31 cellular contexts compared by ENCODE assay signal in the genomic region with DNA sequence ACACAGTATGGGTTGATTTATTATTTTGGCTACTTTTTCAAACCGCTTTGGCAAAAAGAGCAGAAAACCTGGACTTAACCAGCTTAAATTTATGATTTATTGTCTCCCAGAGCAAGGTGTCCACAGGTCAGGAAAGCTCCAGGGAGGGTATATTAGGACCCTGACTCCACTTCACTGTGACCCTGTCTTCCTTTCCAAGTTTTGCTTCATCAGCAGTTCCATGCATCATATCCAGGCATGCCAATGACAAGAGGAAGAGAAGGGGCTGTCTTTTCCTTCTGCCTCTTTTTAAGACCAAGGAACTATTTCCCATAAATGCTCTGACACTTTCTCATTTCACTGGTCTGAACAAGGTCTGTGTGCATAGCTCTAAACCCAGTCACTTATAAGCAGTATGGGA.
"Had no signal": no experiment of that assay in that cellular context is flagged by ENCODE, and none has a peak within 500 bp of the region (broad histone marks: within the 10 kb centered on the region; RNA-seq: fewer than 3 reads in every experiment).

No MANE protein-coding gene starts in this region.

- H3K27me3 ChIP-seq: neural progenitor cell, ovary, suprapubic skin, testis, tibial artery, transverse colon, upper lobe of right lung, uterus had no signal

- H3K27me3 Mint-ChIP-seq: stimulated activated memory B cell treated with anti-CD40 and anti-IgM and Interleukin-4, amounts not matched to agents 10 μg/mL and 1 μg/mL and 100 μg/mL, for 72 hours; stimulated activated naive CD8-positive, alpha-beta T cell treated with anti-CD3 and anti-CD28 coated beads, Interleukin-15, amount 100 ng/mL, for 72 hours had no signal

- H3K4me1 Mint-ChIP-seq: naive thymus-derived CD8-positive, alpha-beta T cell; stimulated activated memory B cell treated with anti-CD40 and anti-IgM and Interleukin-4, amounts not matched to agents 10 μg/mL and 1 μg/mL and 100 μg/mL, for 72 hours; stimulated activated naive CD8-positive, alpha-beta T cell treated with anti-CD3 and anti-CD28 coated beads, Interleukin-15, amount 100 ng/mL, for 72 hours had no signal

- H3K4me3 Mint-ChIP-seq: naive thymus-derived CD8-positive, alpha-beta T cell; natural killer cell treated with Interleukin-12 subunit alpha and Interleukin-12 subunit beta and Interleukin-15 and Interleukin-18, amount 100 ng/mL, for 72 hours; neural progenitor cell; stimulated activated memory B cell treated with anti-CD40 and anti-IgM and Interleukin-4, amounts not matched to agents 10 μg/mL and 1 μg/mL and 100 μg/mL, for 72 hours; stimulated activated naive CD8-positive, alpha-beta T cell treated with anti-CD3 and anti-CD28 coated beads, Interleukin-15, amount 100 ng/mL, for 72 hours; type B pancreatic cell had no signal

- H3K9me3 Mint-ChIP-seq: naive thymus-derived CD8-positive, alpha-beta T cell; natural killer cell treated with Interleukin-12 subunit alpha and Interleukin-12 subunit beta and Interleukin-15 and Interleukin-18, amount 100 ng/mL, for 72 hours; neural progenitor cell; stimulated activated memory B cell treated with anti-CD40 and anti-IgM and Interleukin-4, amounts not matched to agents 10 μg/mL and 1 μg/mL and 100 μg/mL, for 72 hours; stimulated activated naive CD8-positive, alpha-beta T cell treated with anti-CD3 and anti-CD28 coated beads, Interleukin-15, amount 100 ng/mL, for 72 hours; type B pancreatic cell had no signal

- DNase-seq: naive thymus-derived CD8-positive, alpha-beta T cell; occipital lobe; ovary; posterior cingulate gyrus; psoas muscle; right cardiac atrium; spleen; stimulated activated CD4-positive, alpha-beta T cell treated with anti-CD3 and anti-CD28 coated beads, Interleukin-12 subunit alpha, Interleukin-12 subunit beta, amount 100 ng/mL, for 4 hours; stimulated activated CD4-positive, alpha-beta T cell treated with anti-CD3 and anti-CD28 coated beads, Interleukin-1b, Interleukin-23, amount 100 ng/mL, for 48 hours; stimulated activated CD4-positive, alpha-beta T cell treated with anti-CD3 and anti-CD28 coated beads, Interleukin-4, amount 100 ng/mL, for 1 hour; stimulated activated CD4-positive, alpha-beta T cell treated with anti-CD3 and anti-CD28 coated beads, Interleukin-4, amount 100 ng/mL, for 4 hours; stimulated activated CD8-positive, alpha-beta memory T cell treated with anti-CD3 and anti-CD28 coated beads, Interleukin-4, amount 100 ng/mL, for 48 hours; stimulated activated naive CD4-positive, alpha-beta T cell; stimulated activated naive CD8-positive, alpha-beta T cell treated with anti-CD3 and anti-CD28 coated beads, Interleukin-15, amount 100 ng/mL, for 72 hours; stimulated activated naive CD8-positive, alpha-beta T cell treated with anti-CD3 and anti-CD28 coated beads, Interleukin-15, Interleukin-2, amounts not matched to agents 100 U/mL and 50 U/mL, for 24 hours; substantia nigra; testis; tibial artery; transverse colon; upper lobe of right lung; uterus had no signal

- H3K4me1 ChIP-seq: neural progenitor cell, parathyroid adenoma, psoas muscle, spleen, suprapubic skin, testis, tibial artery, transverse colon, upper lobe of right lung, uterus had no signal

- H3K27ac ChIP-seq: neural progenitor cell, ovary, parathyroid adenoma, psoas muscle, skin epidermis, spleen, suprapubic skin, testis, tibial artery, transverse colon, upper lobe of right lung, uterus had no signal

- H3K9ac ChIP-seq: neural progenitor cell, parathyroid adenoma had no signal

- H3K36me3 Mint-ChIP-seq: naive thymus-derived CD8-positive, alpha-beta T cell; natural killer cell treated with Interleukin-12 subunit alpha and Interleukin-12 subunit beta and Interleukin-15 and Interleukin-18, amount 100 ng/mL, for 72 hours; neural progenitor cell; stimulated activated memory B cell treated with anti-CD40 and anti-IgM and Interleukin-4, amounts not matched to agents 10 μg/mL and 1 μg/mL and 100 μg/mL, for 72 hours; type B pancreatic cell had no signal

- H3K4me3 ChIP-seq: neural progenitor cell, ovary, psoas muscle, skin epidermis, smooth muscle cell, spleen, suprapubic skin, testis, tibial artery, transverse colon, upper lobe of right lung, uterus had no signal

- H3K36me3 ChIP-seq: neural progenitor cell, ovary, spleen, suprapubic skin, tibial artery, transverse colon, upper lobe of right lung, uterus had no signal

- ATAC-seq: naive thymus-derived CD8-positive, alpha-beta T cell; natural killer cell treated with Interleukin-12 subunit alpha and Interleukin-12 subunit beta and Interleukin-15 and Interleukin-18, amount 100 ng/mL, for 72 hours; psoas muscle; right cardiac atrium; sciatic nerve; stimulated activated memory B cell treated with anti-CD40 and anti-IgM and Interleukin-4, amounts not matched to agents 10 μg/mL and 1 μg/mL and 100 μg/mL, for 72 hours; stimulated activated naive CD8-positive, alpha-beta T cell treated with anti-CD3 and anti-CD28 coated beads, Interleukin-15, amount 100 ng/mL, for 72 hours; stimulated activated naive CD8-positive, alpha-beta T cell treated with anti-CD3 and anti-CD28 coated beads, Interleukin-15, Interleukin-2, amounts not matched to agents 100 U/mL and 50 U/mL, for 24 hours; upper lobe of right lung had no signal

- H3K27ac Mint-ChIP-seq: naive thymus-derived CD8-positive, alpha-beta T cell; natural killer cell treated with Interleukin-12 subunit alpha and Interleukin-12 subunit beta and Interleukin-15 and Interleukin-18, amount 100 ng/mL, for 72 hours; neural progenitor cell; progenitor cell of endocrine pancreas; stimulated activated memory B cell treated with anti-CD40 and anti-IgM and Interleukin-4, amounts not matched to agents 10 μg/mL and 1 μg/mL and 100 μg/mL, for 72 hours; stimulated activated naive CD8-positive, alpha-beta T cell treated with anti-CD3 and anti-CD28 coated beads, Interleukin-15, amount 100 ng/mL, for 72 hours; type B pancreatic cell had no signal

- H3K79me2 ChIP-seq: parathyroid adenoma had no signal

- H3K4me2 ChIP-seq: neural progenitor cell, smooth muscle cell had no signal

- H2AFZ ChIP-seq: neural progenitor cell, parathyroid adenoma had no signal

- H3K9me3 ChIP-seq: ovary, psoas muscle, spleen, suprapubic skin, testis, tibial artery, transverse colon, upper lobe of right lung, uterus had no signal
